In genomic region chr2:160270571-160271113, GRCh38 we compare ENCODE assay signal across 9 cellular contexts.
DNase-seq lines count a peak whose midpoint lies in the region; ATAC-seq and TF ChIP-seq lines count a peak whose summit lies in the region.
"Had no signal": no experiment of that assay in that cellular context is flagged by ENCODE, and none has a peak within 500 bp of the region (broad histone marks: within the 10 kb centered on the region; RNA-seq: fewer than 3 reads in every experiment).

No MANE protein-coding gene starts in this region.

- 64% methylated on average over 15 of the region's 15 CpGs for WGBS in liver

- H3K4me3 ChIP-seq in liver (ENCODE audit: low read depth in 1 of 3, low read length in 3 of 3) = peak overlapping the region; percentile 51 to 55 (median 52)

- TF ChIP-seq CTCF in brain (conservative IDR thresholded peaks at IDR 0.05) = no peak
- no peak for TF ChIP-seq CTCF in liver (IDR thresholded peaks at IDR 0.05; ENCODE audit: low read depth, low read length, missing input control)
- TF ChIP-seq CTCF in type B pancreatic cell (conservative IDR thresholded peaks at IDR 0.05) = no peak

- peak overlapping the region; percentile 67 to 90 for H3K27ac ChIP-seq in liver (ENCODE audit: low read depth in 1 of 2, low read length in 2 of 2)

- peaks cover 42% of the 10 kb centered on the region for H3K36me3 Mint-ChIP-seq in activated T-cell treated with anti-CD3 and anti-CD28 coated beads, Interleukin-2, amount 50 U/mL, for 24 hours (ENCODE audit: low read depth)
- H3K36me3 Mint-ChIP-seq in brain (no peaks in the 10 kb centered on the region), type B pancreatic cell (peaks cover 25% of the 10 kb centered on the region)

- DNase-seq in activated T-cell treated with anti-CD3 and anti-CD28 coated beads, Interleukin-2, amount 50 U/mL, for 24 hours = no peak
- no peak for DNase-seq in activated T-cell treated with anti-CD3 and anti-CD28 coated beads, Interleukin-2, amount 50 U/mL, for 1 hour
- DNase-seq in type B pancreatic cell (ENCODE audit: extremely low spot score, unreplicated experiment) = no peak
- DNase-seq in NCI-H1092 (lab: John Stamatoyannopoulos, UW) = no peak
- DNase-seq in NCI-H1105 treated with DMSO at 0.1 percent for 48 hours (lab: John Stamatoyannopoulos, UW) = no peak
- DNase-seq: DND-41 had no signal

- H3K27me3 ChIP-seq in liver (ENCODE audit: control insufficient read depth in 4 of 4, insufficient read depth in 4 of 4, low read length in 3 of 4) = no peaks in the 10 kb centered on the region

- H3K4me3 Mint-ChIP-seq in activated T-cell treated with anti-CD3 and anti-CD28 coated beads, Interleukin-2, amount 50 U/mL, for 24 hours = no peak overlapping the region
- H3K4me3 Mint-ChIP-seq in brain = peak overlapping the region; percentile 80 to 89 (median 83)
- H3K4me3 Mint-ChIP-seq in type B pancreatic cell = peak overlapping the region; percentile 89

- H3K27me3 Mint-ChIP-seq in activated T-cell treated with anti-CD3 and anti-CD28 coated beads, Interleukin-2, amount 50 U/mL, for 24 hours = peaks cover 2% of the 10 kb centered on the region
- H3K27me3 Mint-ChIP-seq in brain (peaks cover 49% of the 10 kb centered on the region), type B pancreatic cell (no peaks in the 10 kb centered on the region)

- TF ChIP-seq RAD21 in liver (IDR thresholded peaks at IDR 0.05) = no peak

- peak overlapping the region; percentile 31 for H3K27ac Mint-ChIP-seq in activated T-cell treated with anti-CD3 and anti-CD28 coated beads, Interleukin-2, amount 50 U/mL, for 24 hours
- H3K27ac Mint-ChIP-seq in brain = peak overlapping the region; percentile 0 to 99 (median 94)
- peak overlapping the region; percentile 99 for H3K27ac Mint-ChIP-seq in type B pancreatic cell

- no peaks in the 10 kb centered on the region for H3K36me3 ChIP-seq in liver (ENCODE audit: control insufficient read depth in 4 of 4, insufficient read depth in 3 of 4, low read depth in 1 of 4, low read length in 3 of 4)

- no peaks in the 10 kb centered on the region for H3K9me3 Mint-ChIP-seq in activated T-cell treated with anti-CD3 and anti-CD28 coated beads, Interleukin-2, amount 50 U/mL, for 24 hours
- H3K9me3 Mint-ChIP-seq in brain = peaks cover 0 to 2% (median 0%) of the 10 kb centered on the region in 5 experiments
- no peaks in the 10 kb centered on the region for H3K9me3 Mint-ChIP-seq in type B pancreatic cell

- no peak for ATAC-seq in GM18867 (IDR thresholded peaks at IDR 0.05; ENCODE audit: unreplicated experiment)

- peaks cover 3 to 19% (median 9%) of the 10 kb centered on the region in 4 donors for H3K4me1 ChIP-seq in liver (ENCODE audit: control insufficient read depth in 4 of 4, insufficient read depth in 4 of 4, low read length in 3 of 4)

- peaks cover 58% of the 10 kb centered on the region for H3K4me1 Mint-ChIP-seq in activated T-cell treated with anti-CD3 and anti-CD28 coated beads, Interleukin-2, amount 50 U/mL, for 24 hours (ENCODE audit: low read depth)
- H3K4me1 Mint-ChIP-seq in brain (peaks cover 42% of the 10 kb centered on the region), type B pancreatic cell (ENCODE audit: unreplicated experiment) (peaks cover 33% of the 10 kb centered on the region)

- H3K9ac ChIP-seq in liver (ENCODE audit: low read depth in 1 of 2, low read length in 2 of 2) = peak overlapping the region in 1 of 2 donors; percentile 30

- no peaks in the 10 kb centered on the region for H3K9me3 ChIP-seq in liver (ENCODE audit: control insufficient read depth in 4 of 4, low read length in 3 of 4)

TF ChIP-seq in liver, 16 proteins besides CTCF, POLR2A, EP300 and RAD21:
- no peak for TF ChIP-seq SP1 (IDR thresholded peaks at IDR 0.05)
- no peak for TF ChIP-seq TAF1 (conservative IDR thresholded peaks at IDR 0.05)
- no peak for TF ChIP-seq GABPA (IDR thresholded peaks at IDR 0.05 in 1 of 2, conservative IDR thresholded peaks at IDR 0.05 in 1 of 2)
- no peak for TF ChIP-seq YY1 (IDR thresholded peaks at IDR 0.05)
- no peak for TF ChIP-seq FOXA1 (IDR thresholded peaks at IDR 0.05)
- TF ChIP-seq HNF4G (IDR thresholded peaks at IDR 0.05) = no peak
- no peak for TF ChIP-seq EGR1 (IDR thresholded peaks at IDR 0.05; ENCODE audit: low read depth in 2 of 2)
- TF ChIP-seq RXRA (IDR thresholded peaks at IDR 0.05) = no peak
- TF ChIP-seq ZBTB33 (IDR thresholded peaks at IDR 0.05) = no peak
- no peak for TF ChIP-seq ATF3 (IDR thresholded peaks at IDR 0.05)
- TF ChIP-seq FOXA2 (IDR thresholded peaks at IDR 0.05) = no peak
- TF ChIP-seq REST (IDR thresholded peaks at IDR 0.05) = no peak
- no peak for TF ChIP-seq NR2F2 (IDR thresholded peaks at IDR 0.05)
- no peak for TF ChIP-seq HNF4A (conservative IDR thresholded peaks at IDR 0.05)

Comparison
In these comparisons a context has a peak if more than half of its experiments do, and no peak if none do; other contexts are left out.
1. H3K27ac Mint-ChIP-seq: peak in every context shown above with its lines; median percentile 99 in type B pancreatic cell; 94 in brain; 31 in activated T-cell treated with anti-CD3 and anti-CD28 coated beads, Interleukin-2, amount 50 U/mL, for 24 hours.